ENCODE assay signal across 12 cellular contexts in the genomic region with DNA sequence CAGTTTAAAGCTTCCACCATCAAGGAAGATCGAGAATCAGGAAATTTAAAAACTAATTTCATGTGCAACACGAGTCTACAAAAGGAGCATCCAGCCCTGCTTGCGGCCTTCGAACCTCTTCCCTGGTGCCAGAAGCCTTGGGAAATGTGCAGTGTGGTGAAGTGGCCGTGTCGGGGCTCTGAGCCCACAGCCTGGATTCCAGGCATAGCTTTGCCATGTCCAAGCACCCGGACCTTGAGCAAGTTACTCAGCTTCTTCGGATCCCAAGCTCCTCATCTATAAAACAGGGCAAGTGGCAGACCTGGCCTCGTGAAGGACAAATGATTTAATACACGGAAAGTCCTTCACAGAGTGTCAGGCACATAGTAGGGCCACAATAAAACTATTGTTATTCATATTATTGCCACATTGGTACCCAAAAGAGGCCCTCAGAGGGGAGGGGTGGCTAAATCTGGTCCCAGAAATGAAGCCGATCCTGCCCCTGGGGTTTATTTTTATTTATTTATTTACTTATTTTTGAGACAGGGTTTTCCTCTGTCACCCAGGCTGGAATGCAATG. TPM values are rescaled to one million over a fixed set of nuclear protein-coding genes. Genes with fewer than 3 reads are reported as not detected.
DNase-seq lines count a peak whose midpoint lies in the region; ATAC-seq, FAIRE-seq and TF ChIP-seq lines count a peak whose summit lies in the region.
"Had no signal": no experiment of that assay in that cellular context is flagged by ENCODE, and none has a peak within 500 bp of the region (broad histone marks: within the 10 kb centered on the region; RNA-seq: fewer than 3 reads in every experiment).

No MANE protein-coding gene starts in this region.

- CTCF ChIA-PET in RWPE1 (lab: Yijun Ruan, JAX): interaction anchor here (0.7 kb wide), 1 partner anchor 118 kb away, joined by 3 read pairs; no protein-coding TSS in a partner anchor
- CTCF ChIA-PET in activated naive CD4-positive, alpha-beta T cell treated with anti-CD3 and anti-CD28 coated beads, Interleukin-2, amount 10 ng/mL, durations not matched to agents 7 days and 5 days (lab: Charles Lee): interaction anchor here (0.6 to 1.9 kb wide), 3 partner anchors 18 to 90 kb away, joined by 3 to 6 read pairs (median 4); no protein-coding TSS in a partner anchor

- H3K9me3 ChIP-seq in pancreas: no peaks in the 10 kb centered on the region

- H3K9me3 Mint-ChIP-seq in activated naive CD4-positive, alpha-beta T cell treated with anti-CD3 and anti-CD28 coated beads, Interleukin-2, amount 10 ng/mL, durations not matched to agents 7 days and 5 days: no peaks in the 10 kb centered on the region
- H3K9me3 Mint-ChIP-seq: stimulated activated effector memory CD8-positive, alpha-beta T cell treated with anti-CD3 and anti-CD28 coated beads, Interleukin-12 subunit alpha, Interleukin-12 subunit beta, amount 100 ng/mL, for 72 hours had no signal

- intact Hi-C loops in pancreas (cut with DNase I): no loop called here

- no peak overlapping the region for H3K4me3 ChIP-seq in pancreas

- H3K4me1 ChIP-seq in pancreas: peaks cover 0 to 23% (median 0%) of the 10 kb centered on the region in 3 donors

- POLR2A ChIA-PET in RWPE1 (lab: Yijun Ruan, JAX; ENCODE audit: low non-redundant PET): no interaction called here

- H3K36me3 ChIP-seq in pancreas: no peaks in the 10 kb centered on the region

- H3K4me3 Mint-ChIP-seq in activated naive CD4-positive, alpha-beta T cell treated with anti-CD3 and anti-CD28 coated beads, Interleukin-2, amount 10 ng/mL, durations not matched to agents 7 days and 5 days: no peak overlapping the region
- H3K4me3 Mint-ChIP-seq: stimulated activated effector memory CD8-positive, alpha-beta T cell treated with anti-CD3 and anti-CD28 coated beads, Interleukin-12 subunit alpha, Interleukin-12 subunit beta, amount 100 ng/mL, for 72 hours had no signal

- no peak overlapping the region for H3K27ac Mint-ChIP-seq in activated naive CD4-positive, alpha-beta T cell treated with anti-CD3 and anti-CD28 coated beads, Interleukin-2, amount 10 ng/mL, durations not matched to agents 7 days and 5 days
- H3K27ac Mint-ChIP-seq: stimulated activated effector memory CD8-positive, alpha-beta T cell treated with anti-CD3 and anti-CD28 coated beads, Interleukin-12 subunit alpha, Interleukin-12 subunit beta, amount 100 ng/mL, for 72 hours had no signal

- 34 to 36% methylated on average over 11 of the region's 11 CpGs for WGBS in pancreas, 2 donors

- DNase-seq in EH (ENCODE audit: low read depth) (peak; percentile 84), RWPE1 (ENCODE audit: low spot score) (no peak), fibroblast of gingiva (ENCODE audit: low read depth) (peak; percentile 76), pancreas (peak in 3 of 6 donors; percentile 22 to 55 (median 49)), foreskin melanocyte (no peak), GF-D8 (lab: John Stamatoyannopoulos, UW) (no peak)
- no peak for DNase-seq in activated naive CD4-positive, alpha-beta T cell treated with anti-CD3 and anti-CD28 coated beads, Interleukin-2, amount 10 ng/mL, durations not matched to agents 7 days and 5 days
- DNase-seq: GDM1; NCI-H774; stimulated activated CD4-positive, alpha-beta T cell treated with anti-CD3 and anti-CD28 coated beads, Interleukin-12 subunit alpha, Interleukin-12 subunit beta, amount 100 ng/mL, for 4 hours had no signal

- H3K27ac ChIP-seq in RWPE1 (peak overlapping the region; percentile 37), pancreas (no peak overlapping the region)

- H3K4me1 Mint-ChIP-seq in activated naive CD4-positive, alpha-beta T cell treated with anti-CD3 and anti-CD28 coated beads, Interleukin-2, amount 10 ng/mL, durations not matched to agents 7 days and 5 days: peaks cover 46% of the 10 kb centered on the region

- ATAC-seq in pancreas: peak; percentile 35 to 66 (median 56)
- ATAC-seq in HG03439 (IDR thresholded peaks at IDR 0.05; ENCODE audit: unreplicated experiment): no peak
- ATAC-seq: stimulated activated effector memory CD8-positive, alpha-beta T cell treated with anti-CD3 and anti-CD28 coated beads, Interleukin-12 subunit alpha, Interleukin-12 subunit beta, amount 100 ng/mL, for 72 hours had no signal

- H3K36me3 Mint-ChIP-seq in activated naive CD4-positive, alpha-beta T cell treated with anti-CD3 and anti-CD28 coated beads, Interleukin-2, amount 10 ng/mL, durations not matched to agents 7 days and 5 days: peaks cover 52% of the 10 kb centered on the region

- no peak for FAIRE-seq in pancreas (lab: Jason Lieb, UNC)

- no peaks in the 10 kb centered on the region for H3K27me3 ChIP-seq in pancreas

- H3K27me3 Mint-ChIP-seq in activated naive CD4-positive, alpha-beta T cell treated with anti-CD3 and anti-CD28 coated beads, Interleukin-2, amount 10 ng/mL, durations not matched to agents 7 days and 5 days: no peaks in the 10 kb centered on the region

- TF ChIP-seq CTCF in RWPE1 (conservative IDR thresholded peaks at IDR 0.05; ENCODE audit: low read depth) (no peak), pancreas (IDR thresholded peaks at IDR 0.05) (no peak)

RNA-seq across cellular contexts. Expression of gene COTL1, which starts 34.8 kb away (rescaled TPM):
- 10 to 100 TPM in 5 of 6 donors, 1 to 10 TPM in 1; 6.8 to 44.3 (median 19.1) TPM for total RNA-seq in pancreas
- 10 to 100 TPM; 14.8 to 23.3 TPM for polyA plus RNA-seq in pancreas

Comparison
In these comparisons a context has a peak if more than half of its experiments do, and no peak if none do; other contexts are left out.
1. DNase-seq: peak in EH (single experiment) and fibroblast of gingiva (single experiment); none in RWPE1 (single experiment), foreskin melanocyte (single experiment), activated naive CD4-positive, alpha-beta T cell treated with anti-CD3 and anti-CD28 coated beads, Interleukin-2, amount 10 ng/mL, durations not matched to agents 7 days and 5 days (single experiment) and GF-D8 (single experiment).